Comparison of ENCODE assay signal across 10 cellular contexts in the genomic region with DNA sequence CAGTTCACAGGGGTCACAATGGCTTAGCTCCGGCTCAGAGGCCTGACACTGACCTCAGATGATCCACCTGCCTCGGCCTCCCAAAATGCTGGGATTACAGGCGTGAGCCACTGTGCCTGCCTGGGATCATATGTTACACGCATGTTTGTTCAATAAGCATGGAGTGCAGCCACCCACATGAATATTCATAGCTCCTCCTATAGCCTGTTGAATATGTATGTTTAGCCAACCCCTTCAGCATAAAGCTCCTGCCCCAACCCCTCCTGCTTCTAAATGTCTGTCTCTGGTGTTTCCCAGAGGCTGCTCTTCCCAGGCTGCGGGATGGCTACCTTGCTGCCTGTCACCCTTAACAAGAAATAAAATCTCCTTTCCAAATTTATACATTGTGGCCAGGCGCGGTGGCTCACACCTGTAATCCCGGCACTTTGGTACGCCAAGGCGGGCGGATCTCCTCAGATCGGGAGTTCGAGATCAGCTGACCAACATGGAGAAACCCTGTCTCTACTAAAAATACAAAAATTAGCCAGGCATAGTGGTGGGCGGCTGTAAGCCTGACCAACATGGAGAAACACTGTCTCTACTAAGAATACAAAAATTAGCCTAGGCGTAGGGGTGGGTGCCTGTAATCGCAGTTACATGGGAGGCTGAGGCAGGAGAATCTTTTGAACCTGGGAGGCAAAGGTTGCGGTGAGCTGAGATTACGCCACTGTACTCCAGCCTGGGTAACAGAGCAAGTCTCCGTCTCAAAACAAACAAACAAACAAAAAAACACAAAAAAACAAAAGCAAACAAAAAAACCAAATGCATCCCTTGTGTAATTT. TPM values are rescaled to one million over a fixed set of nuclear protein-coding genes. Genes with fewer than 3 reads are reported as not detected.
DNase-seq lines count a peak whose midpoint lies in the region; ATAC-seq and TF ChIP-seq lines count a peak whose summit lies in the region.
"Had no signal": no experiment of that assay in that cellular context is flagged by ENCODE, and none has a peak within 500 bp of the region (broad histone marks: within the 10 kb centered on the region; RNA-seq: fewer than 3 reads in every experiment).

No MANE protein-coding gene starts in this region.

- H3K27me3 Mint-ChIP-seq in activated T-cell treated with anti-CD3 and anti-CD28 coated beads, Interleukin-2, amount 50 U/mL, for 4 hours (ENCODE audit: low read depth) = no peaks in the 10 kb centered on the region
- H3K27me3 Mint-ChIP-seq in T-cell = no peaks in the 10 kb centered on the region

- H3K36me3 ChIP-seq in iPS-15b (ENCODE audit: control insufficient read depth, insufficient read depth, low read length) = peaks cover 4% of the 10 kb centered on the region
- H3K36me3 ChIP-seq in tibial artery = peaks cover 0 to 10% (median 0%) of the 10 kb centered on the region in 3 donors

- H3K27ac Mint-ChIP-seq in T-cell = peak overlapping the region; percentile 86 to 90

- CTCF ChIA-PET in T-cell (lab: Charles Lee) = no interaction called here

- POLR2A ChIA-PET in T-cell (lab: Charles Lee) = no interaction called here

- H3K9me3 ChIP-seq in iPS-15b (ENCODE audit: control insufficient read depth, insufficient read depth, low read length) (no peaks in the 10 kb centered on the region), tibial artery (no peaks in the 10 kb centered on the region)

- no peak for TF ChIP-seq CTCF in tibial artery (IDR thresholded peaks at IDR 0.05)

- H3K9me3 Mint-ChIP-seq in activated T-cell treated with anti-CD3 and anti-CD28 coated beads, Interleukin-2, amount 50 U/mL, for 4 hours = no peaks in the 10 kb centered on the region
- H3K9me3 Mint-ChIP-seq in T-cell = no peaks in the 10 kb centered on the region

- no peak for DNase-seq in activated T-cell treated with anti-CD3 and anti-CD28 coated beads, Interleukin-2, amount 50 U/mL, for 4 hours
- no peak for DNase-seq in activated T-cell treated with anti-CD3 and anti-CD28 coated beads for 4 hours
- DNase-seq in T-cell = no peak
- DNase-seq in tibial artery = no peak
- no peak for DNase-seq in NCI-H187 (lab: John Stamatoyannopoulos, UW)
- DNase-seq in NCI-H2029 treated with DMSO at 0.1 percent for 48 hours (lab: John Stamatoyannopoulos, UW) = no peak
- DNase-seq: NCI-H82 had no signal

- no peak overlapping the region for H3K9ac ChIP-seq in iPS-15b (ENCODE audit: low read depth, low read length)

- no peak for ATAC-seq in activated T-cell treated with anti-CD3 and anti-CD28 coated beads, Interleukin-2, amount 50 U/mL, for 4 hours
- ATAC-seq in T-cell (replicated peaks in 1 of 4) = no peak
- no peak for ATAC-seq in HG03139 (IDR thresholded peaks at IDR 0.05; ENCODE audit: unreplicated experiment)

- H3K4me3 Mint-ChIP-seq in activated T-cell treated with anti-CD3 and anti-CD28 coated beads, Interleukin-2, amount 50 U/mL, for 4 hours = peak overlapping the region; percentile 71
- H3K4me3 Mint-ChIP-seq in T-cell = peak overlapping the region; percentile 65 to 86 (median 75)

- H3K36me3 Mint-ChIP-seq in activated T-cell treated with anti-CD3 and anti-CD28 coated beads, Interleukin-2, amount 50 U/mL, for 4 hours (ENCODE audit: insufficient read depth) = peaks cover 4% of the 10 kb centered on the region
- peaks cover 8% of the 10 kb centered on the region for H3K36me3 Mint-ChIP-seq in T-cell

- intact Hi-C loops in tibial artery (cut with DNase I; ENCODE audit: low total_unique reads) = no loop called here

- H3K4me3 ChIP-seq in iPS-15b (ENCODE audit: low read depth, low read length) (peak overlapping the region; percentile 37), tibial artery (peak overlapping the region in 1 of 2 donors; percentile 59)

- no peaks in the 10 kb centered on the region for H3K27me3 ChIP-seq in iPS-15b (ENCODE audit: control insufficient read depth, insufficient read depth, low read length)
- no peaks in the 10 kb centered on the region for H3K27me3 ChIP-seq in tibial artery

- H3K4me1 ChIP-seq in iPS-15b (ENCODE audit: control insufficient read depth, insufficient read depth, low read length) = peaks cover 10% of the 10 kb centered on the region
- peaks cover 0 to 11% (median 0%) of the 10 kb centered on the region in 4 donors for H3K4me1 ChIP-seq in tibial artery

- peaks cover 41% of the 10 kb centered on the region for H3K4me1 Mint-ChIP-seq in activated T-cell treated with anti-CD3 and anti-CD28 coated beads, Interleukin-2, amount 50 U/mL, for 4 hours (ENCODE audit: low read depth)
- H3K4me1 Mint-ChIP-seq in T-cell = peaks cover 33 to 53% (median 41%) of the 10 kb centered on the region in 3 donors

- H3K27ac ChIP-seq in tibial artery = peak overlapping the region; percentile 66 to 80

RNA-seq across cellular contexts. Expression of gene APOBEC3F, which starts 1.1 kb away (rescaled TPM):
- 10 to 100 TPM in 1 of 3 donors, 1 to 10 TPM in 2; 8.3 to 12.3 (median 8.7) TPM for total RNA-seq in activated T-cell treated with anti-CD3 and anti-CD28 coated beads, Interleukin-2, amount 50 U/mL, for 4 hours
- total RNA-seq in T-cell = 10 to 100 TPM; 14.3 to 29.1 (median 18.5) TPM

RNA-seq across cellular contexts. Expression of gene APOBEC3D, which starts 18.6 kb away (rescaled TPM):
- 10 to 100 TPM; 14.3 to 19.4 (median 18.3) TPM for total RNA-seq in activated T-cell treated with anti-CD3 and anti-CD28 coated beads, Interleukin-2, amount 50 U/mL, for 4 hours
- 10 to 100 TPM; 17.1 to 27.2 (median 24.4) TPM for total RNA-seq in T-cell

RNA-seq across cellular contexts. Expression of gene APOBEC3C, which starts 25.5 kb away (rescaled TPM):
- 10 to 100 TPM; 33.6 to 53.7 (median 51.2) TPM for total RNA-seq in activated T-cell treated with anti-CD3 and anti-CD28 coated beads, Interleukin-2, amount 50 U/mL, for 4 hours
- 10 to 100 TPM; 32.9 to 61.7 (median 52.1) TPM for total RNA-seq in T-cell

RNA-seq across cellular contexts. Expression of gene APOBEC3G, which starts 37.6 kb away (rescaled TPM):
- 10 to 100 TPM; 23.4 to 51.5 (median 39.1) TPM for total RNA-seq in activated T-cell treated with anti-CD3 and anti-CD28 coated beads, Interleukin-2, amount 50 U/mL, for 4 hours
- total RNA-seq in T-cell = 10 to 100 TPM; 29.7 to 71.3 (median 62.7) TPM

RNA-seq across cellular contexts. Expression of gene APOBEC3B, which starts 57.4 kb away (rescaled TPM):
- total RNA-seq in activated T-cell treated with anti-CD3 and anti-CD28 coated beads, Interleukin-2, amount 50 U/mL, for 4 hours = 1 to 10 TPM; 1.1 to 2.1 (median 1.2) TPM
- total RNA-seq in T-cell = 1 to 10 TPM; 1.4 to 2.4 (median 1.9) TPM
- total RNA-seq: temporal lobe had no signal
